ENCODE assay signal across 7 cellular contexts in the genomic region with DNA sequence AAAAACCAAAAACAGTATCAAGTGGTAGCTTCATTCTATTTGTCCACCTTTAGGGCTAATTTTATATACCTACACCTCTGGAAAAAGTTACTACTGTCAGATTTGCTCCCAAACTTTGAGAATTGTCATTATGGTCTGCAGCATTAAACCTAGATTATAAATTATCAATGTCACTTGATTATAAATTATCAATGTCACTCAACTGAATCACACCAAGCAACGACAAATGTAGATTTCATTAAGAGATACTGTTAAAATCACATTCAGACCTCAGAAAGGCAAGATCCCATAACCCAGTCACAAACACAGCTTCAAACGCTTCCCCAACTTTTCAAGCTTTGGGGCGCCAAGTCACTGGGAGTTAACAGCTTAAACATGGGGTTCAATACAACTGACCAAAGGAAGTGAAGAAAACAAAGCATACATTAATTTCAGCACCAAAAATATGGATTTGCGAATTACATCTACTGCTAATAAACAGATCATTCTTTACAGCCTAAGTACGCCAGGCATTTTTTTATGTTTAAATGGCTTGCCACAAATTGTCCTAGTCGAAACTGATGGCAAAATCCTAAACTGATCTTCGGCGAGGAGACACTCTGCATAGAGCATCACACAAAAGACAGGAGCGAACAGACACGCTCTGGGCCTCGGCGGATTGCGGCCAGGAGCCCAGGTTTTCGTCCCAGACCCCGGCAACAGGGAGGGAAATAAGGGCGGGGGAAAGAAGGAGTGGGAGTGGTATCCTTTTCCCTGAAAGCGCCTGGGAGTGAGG. TPM values are rescaled to one million over a fixed set of nuclear protein-coding genes. Genes with fewer than 3 reads are reported as not detected.
DNase-seq lines count a peak whose midpoint lies in the region; ATAC-seq and TF ChIP-seq lines count a peak whose summit lies in the region.

No MANE protein-coding gene starts in this region.

- H3K27me3 Mint-ChIP-seq in chondrocyte (ENCODE audit: low read depth) = no peaks in the 10 kb centered on the region

- ATAC-seq in GM18873 (IDR thresholded peaks at IDR 0.05; ENCODE audit: low FRiP score, unreplicated experiment) = peak; percentile 6

- no peak for TF ChIP-seq CTCF in LNCaP clone FGC (IDR thresholded peaks at IDR 0.05; ENCODE audit: control insufficient read depth, extremely low read depth, insufficient read depth)
- TF ChIP-seq CTCF in chondrocyte (IDR thresholded peaks at IDR 0.05) = no peak
- no peak for TF ChIP-seq CTCF in uterus (IDR thresholded peaks at IDR 0.05)

- H3K4me3 Mint-ChIP-seq in chondrocyte (ENCODE audit: unreplicated experiment) = peak overlapping the region; percentile 99

- DNase-seq in LNCaP clone FGC (ENCODE audit: low read depth) (no peak), chondrocyte (ENCODE audit: low spot score) (no peak), uterus (no peak), NCI-H226 (no peak)
- no peak for DNase-seq in activated CD4-positive, CD25-positive, alpha-beta regulatory T cell treated with anti-CD3 and anti-CD28 coated beads, Interleukin-2, amount 50 U/mL, for 72 hours

- H3K27me3 ChIP-seq in uterus = no peaks in the 10 kb centered on the region

- peak overlapping the region; percentile 97 for H3K27ac ChIP-seq in mesodermal cell (ENCODE audit: low read depth, low read length, severe bottlenecking)
- H3K27ac ChIP-seq in uterus = peak overlapping the region; percentile 93 to 98

- H3K36me3 ChIP-seq in mesodermal cell (ENCODE audit: control insufficient read depth, insufficient read depth, low read length) = no peaks in the 10 kb centered on the region
- H3K36me3 ChIP-seq in uterus = no peaks in the 10 kb centered on the region

- H3K4me1 Mint-ChIP-seq in chondrocyte (ENCODE audit: low read depth) = peaks cover 55% of the 10 kb centered on the region

- intact Hi-C loops in uterus (cut with DNase I; ENCODE audit: low total_unique reads) = no loop called here

- peaks cover 22% of the 10 kb centered on the region for H3K4me1 ChIP-seq in mesodermal cell (ENCODE audit: control insufficient read depth, insufficient read depth, low read length, poor library complexity, severe bottlenecking)
- H3K4me1 ChIP-seq in uterus = peaks cover 3 to 9% of the 10 kb centered on the region in 2 donors

- H3K36me3 Mint-ChIP-seq in chondrocyte (ENCODE audit: low read depth) = no peaks in the 10 kb centered on the region

- no peak for TF ChIP-seq POLR2A in uterus (IDR thresholded peaks at IDR 0.05)

- H3K9me3 Mint-ChIP-seq in chondrocyte (ENCODE audit: low read depth) = no peaks in the 10 kb centered on the region

- H3K27ac Mint-ChIP-seq in chondrocyte (ENCODE audit: unreplicated experiment) = peak overlapping the region; percentile 99

- WGBS in mesodermal cell (ENCODE audit: insufficient coverage in 2 of 2), 2 experiments = 1 to 5% methylated on average over 14 of the region's 17 CpGs

- H3K4me3 ChIP-seq in LNCaP clone FGC (ENCODE audit: low read depth, low read length) = peak overlapping the region; percentile 95
- H3K4me3 ChIP-seq in mesodermal cell (ENCODE audit: extremely low read depth, insufficient read depth, low read length, poor library complexity, severe bottlenecking) = peak overlapping the region; percentile 85
- peak overlapping the region; percentile 78 to 100 for H3K4me3 ChIP-seq in uterus

- H3K9me3 ChIP-seq in mesodermal cell (ENCODE audit: control insufficient read depth, low read length) (no peaks in the 10 kb centered on the region), uterus (no peaks in the 10 kb centered on the region)

RNA-seq across cellular contexts. Expression of a gene that starts 1.0 kb away (rescaled TPM):
- total RNA-seq in chondrocyte (241 to 277 TPM (median 276 TPM) in 3 replicates), uterus (100 to 1,000 TPM in 2 of 4 donors, 10 to 100 TPM in 2; 53.0 to 272 (median 127) TPM)
- 118 TPM for polyA plus RNA-seq in mesodermal cell (2013, experiment 1 of 2)
- polyA plus RNA-seq in mesodermal cell (2013, experiment 2 of 2) = 106 TPM
